11 cellular contexts compared by ENCODE assay signal in genomic region chr1:204102719-204103118, GRCh38. TPM values are rescaled to one million over a fixed set of nuclear protein-coding genes. Genes with fewer than 3 reads are reported as not detected.
DNase-seq lines count a peak whose midpoint lies in the region; ATAC-seq, FAIRE-seq and TF ChIP-seq lines count a peak whose summit lies in the region.
"Had no signal": no experiment of that assay in that cellular context is flagged by ENCODE, and none has a peak within 500 bp of the region (broad histone marks: within the 10 kb centered on the region; RNA-seq: fewer than 3 reads in every experiment).

No MANE protein-coding gene starts in this region.

- H3K27ac Mint-ChIP-seq in progenitor cell of endocrine pancreas, result peak overlapping the region; percentile 79

- no peak overlapping the region for H3K4me3 Mint-ChIP-seq in progenitor cell of endocrine pancreas (ENCODE audit: low read depth)

- H3K9ac ChIP-seq in PC-3 (ENCODE audit: low read length), result peak overlapping the region; percentile 82

- H3K4me1 Mint-ChIP-seq in progenitor cell of endocrine pancreas (ENCODE audit: low read depth), result peaks cover 26% of the 10 kb centered on the region

- no TSS peak for BruUV-seq in PC-3 (replicated peaks; lab: Mats Ljungman, UMichigan)

- no peak overlapping the region for H2AFZ ChIP-seq in PC-3 (ENCODE audit: low read length)

- H4K20me1 ChIP-seq in PC-3 (ENCODE audit: low read length), result no peaks in the 10 kb centered on the region

- H3K4me1 ChIP-seq in PC-3 (ENCODE audit: insufficient read depth, low read length), result peaks cover 58% of the 10 kb centered on the region

- H3K9me3 ChIP-seq in PC-3 (ENCODE audit: low read length), result no peaks in the 10 kb centered on the region
- H3K9me3 ChIP-seq: HAP-1, spleen had no signal

- DNase-seq in EL (peak; percentile 57), PC-3 (peak; percentile 98), bronchial epithelial cell (ENCODE audit: low read depth) (peak; percentile 55), progenitor cell of endocrine pancreas (ENCODE audit: low spot score, unreplicated experiment) (no peak), NCI-H2171 treated with DMSO at 0.1 percent for 48 hours (lab: John Stamatoyannopoulos, UW) (no peak), NCI-H1048 (lab: John Stamatoyannopoulos, UW) (no peak), NCI-H345 treated with DMSO at 0.1 percent for 48 hours (lab: John Stamatoyannopoulos, UW; ENCODE audit: unreplicated experiment) (no peak)
- no peak for DNase-seq in NK-92 treated with Interleukin-12 subunit alpha and Interleukin-12 subunit beta, amount 100 ng/mL, for 24 hours (lab: John Stamatoyannopoulos, UW)
- DNase-seq: Kasumi-1, spleen had no signal

- H3K36me3 Mint-ChIP-seq in progenitor cell of endocrine pancreas (ENCODE audit: insufficient read depth), result no peaks in the 10 kb centered on the region

- CTCF ChIA-PET in PC-3 (lab: Charles Lee), result interaction anchor here (1.1 to 1.2 kb wide), 2 partner anchors 22 to 29 kb away, joined by 3 read pairs; no protein-coding TSS in a partner anchor

- TF ChIP-seq CTCF in PC-3 (conservative IDR thresholded peaks at IDR 0.05; ENCODE audit: low read depth, low read length) (no peak), bronchial epithelial cell (IDR thresholded peaks at IDR 0.05; ENCODE audit: insufficient read depth, low read length, severe bottlenecking) (no peak), progenitor cell of endocrine pancreas (IDR thresholded peaks at IDR 0.05; ENCODE audit: unreplicated experiment) (no peak)

- H3F3A ChIP-seq in PC-3 (ENCODE audit: low read length, unreplicated experiment), result peaks cover 16% of the 10 kb centered on the region

- H3K36me3 ChIP-seq in PC-3 (ENCODE audit: low read depth, low read length), result no peaks in the 10 kb centered on the region
- H3K36me3 ChIP-seq in bronchial epithelial cell (ENCODE audit: control insufficient read depth, insufficient read depth, low read length), result no peaks in the 10 kb centered on the region
- H3K36me3 ChIP-seq: HAP-1, spleen had no signal

- POLR2A ChIA-PET in PC-3 (lab: Charles Lee; ENCODE audit: unreplicated experiment), result no interaction called here

- no peak for FAIRE-seq in bronchial epithelial cell (lab: Jason Lieb, UNC)

- H3K9me2 ChIP-seq in PC-3 (replicated peaks; ENCODE audit: low read length), result no peaks in the 10 kb centered on the region

- H3K4me2 ChIP-seq in PC-3 (ENCODE audit: low read length), result peak overlapping the region; percentile 73

- no peaks in the 10 kb centered on the region for H3K9me3 Mint-ChIP-seq in progenitor cell of endocrine pancreas (ENCODE audit: low read depth)

- H3K79me2 ChIP-seq in PC-3 (ENCODE audit: low read length), result peaks cover 90% of the 10 kb centered on the region

- peak overlapping the region; percentile 97 for H3K27ac ChIP-seq in PC-3 (ENCODE audit: low read length)

- H3K27me3 ChIP-seq in PC-3 (ENCODE audit: low read length), result no peaks in the 10 kb centered on the region
- no peaks in the 10 kb centered on the region for H3K27me3 ChIP-seq in bronchial epithelial cell (ENCODE audit: control insufficient read depth, insufficient read depth, low read length)

- intact Hi-C loops in PC-3 (cut with micrococcal nuclease), result loop anchor here (2.0 kb wide), 1 partner anchor 28 kb away; no protein-coding TSS in a partner anchor

- H3K4me3 ChIP-seq in PC-3 (ENCODE audit: low read length), result peak overlapping the region; percentile 38; the same call in 1 of the 2 replicates
- no peak overlapping the region for H3K4me3 ChIP-seq in bronchial epithelial cell (ENCODE audit: low read depth, low read length)
- H3K4me3 ChIP-seq: HAP-1 had no signal

- no peaks in the 10 kb centered on the region for H3K27me3 Mint-ChIP-seq in progenitor cell of endocrine pancreas

- peak; percentile 52 for ATAC-seq in PC-3

RNA-seq across cellular contexts. Expression of gene SOX13, which starts 29.8 kb away (rescaled TPM):
- 81.9 and 93.1 TPM in 2 replicates for total RNA-seq in PC-3 (2014; rRNA removed)
- total RNA-seq in bronchial epithelial cell, result 3.2 and 8.8 TPM in 2 replicates
- 58.2 and 61.6 TPM in 2 replicates for total RNA-seq in progenitor cell of endocrine pancreas

RNA-seq across cellular contexts. Expression of gene ETNK2, which starts 49.1 kb away (rescaled TPM):
- total RNA-seq in PC-3 (2014; rRNA removed) (24.5 and 37.1 TPM in 2 replicates), bronchial epithelial cell (58.7 and 70.4 TPM in 2 replicates), progenitor cell of endocrine pancreas (22.6 and 24.5 TPM in 2 replicates)

Comparison
In these comparisons a context has a peak if more than half of its experiments do, and no peak if none do; other contexts are left out.
1. DNase-seq: peak in EL (single experiment), PC-3 (single experiment) and bronchial epithelial cell (single experiment); none in progenitor cell of endocrine pancreas (single experiment), NK-92 treated with Interleukin-12 subunit alpha and Interleukin-12 subunit beta, amount 100 ng/mL, for 24 hours (single experiment), NCI-H2171 treated with DMSO at 0.1 percent for 48 hours (single experiment), NCI-H1048 (single experiment) and NCI-H345 treated with DMSO at 0.1 percent for 48 hours (single experiment).